7 cellular contexts compared by ENCODE assay signal in the genomic region with DNA sequence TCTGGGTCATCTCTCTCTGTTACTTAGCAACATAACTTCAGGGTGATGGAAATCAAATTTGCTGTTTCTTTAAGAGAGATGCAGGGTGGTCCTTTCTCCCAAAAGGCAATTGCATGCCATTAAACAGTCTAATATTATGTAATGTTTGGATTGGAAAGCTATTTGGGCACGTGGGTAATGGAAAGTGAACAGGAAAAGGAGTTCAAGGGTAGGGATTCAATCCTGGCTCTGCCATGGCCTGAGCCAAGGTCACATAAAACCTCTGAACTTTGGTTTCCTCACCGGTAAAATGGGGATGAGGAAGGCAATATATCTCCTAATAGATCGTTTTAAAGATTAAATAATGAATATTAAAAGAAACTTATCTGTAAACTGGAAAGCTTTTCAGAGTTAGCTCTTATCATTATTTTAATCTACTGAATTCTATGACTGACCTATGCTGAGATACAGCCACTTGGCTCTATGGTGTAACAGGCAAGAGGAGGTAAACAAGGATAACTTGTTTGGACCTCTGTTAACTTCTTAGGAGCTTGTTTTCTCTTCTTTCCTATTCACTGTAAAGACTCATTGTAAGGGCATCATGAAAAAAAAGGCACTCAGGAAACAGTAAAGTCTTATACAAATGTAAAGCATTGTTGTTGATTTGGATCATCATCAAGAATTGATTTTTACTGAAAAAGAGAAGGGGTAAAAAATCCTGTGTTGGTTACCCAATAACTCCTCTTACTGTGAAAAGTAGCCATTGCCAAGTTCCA. TPM values are rescaled to one million over a fixed set of nuclear protein-coding genes. Genes with fewer than 3 reads are reported as not detected.
"Had no signal": no experiment of that assay in that cellular context is flagged by ENCODE, and none has a peak within 500 bp of the region (broad histone marks: within the 10 kb centered on the region; RNA-seq: fewer than 3 reads in every experiment).

No MANE protein-coding gene starts in this region.

- H3K36me3 ChIP-seq: uterus had no signal

- H3K27me3 ChIP-seq: uterus had no signal

- H3K9me3 ChIP-seq: mucosa of descending colon, uterus had no signal

- H3K4me1 ChIP-seq: uterus had no signal

- H3K4me3 ChIP-seq: mucosa of descending colon, uterus had no signal

- DNase-seq: cerebellar nuclear complex, foreskin melanocyte had no signal

RNA-seq across cellular contexts. Expression of a gene that starts 55.7 kb away (rescaled TPM):
- total RNA-seq: activated CD4-positive, alpha-beta T cell treated with anti-CD3 and anti-CD28 coated beads, Interleukin-2, amount 10 ng/mL, durations not matched to agents 24 days and 14 days; activated naive CD8-positive, alpha-beta T cell treated with anti-CD3 and anti-CD28 coated beads for 36 hours; naive thymus-derived CD4-positive, alpha-beta T cell had no signal
- polyA plus RNA-seq: naive thymus-derived CD4-positive, alpha-beta T cell had no signal
